Comparison of ENCODE assay signal across 12 cellular contexts in the genomic region with DNA sequence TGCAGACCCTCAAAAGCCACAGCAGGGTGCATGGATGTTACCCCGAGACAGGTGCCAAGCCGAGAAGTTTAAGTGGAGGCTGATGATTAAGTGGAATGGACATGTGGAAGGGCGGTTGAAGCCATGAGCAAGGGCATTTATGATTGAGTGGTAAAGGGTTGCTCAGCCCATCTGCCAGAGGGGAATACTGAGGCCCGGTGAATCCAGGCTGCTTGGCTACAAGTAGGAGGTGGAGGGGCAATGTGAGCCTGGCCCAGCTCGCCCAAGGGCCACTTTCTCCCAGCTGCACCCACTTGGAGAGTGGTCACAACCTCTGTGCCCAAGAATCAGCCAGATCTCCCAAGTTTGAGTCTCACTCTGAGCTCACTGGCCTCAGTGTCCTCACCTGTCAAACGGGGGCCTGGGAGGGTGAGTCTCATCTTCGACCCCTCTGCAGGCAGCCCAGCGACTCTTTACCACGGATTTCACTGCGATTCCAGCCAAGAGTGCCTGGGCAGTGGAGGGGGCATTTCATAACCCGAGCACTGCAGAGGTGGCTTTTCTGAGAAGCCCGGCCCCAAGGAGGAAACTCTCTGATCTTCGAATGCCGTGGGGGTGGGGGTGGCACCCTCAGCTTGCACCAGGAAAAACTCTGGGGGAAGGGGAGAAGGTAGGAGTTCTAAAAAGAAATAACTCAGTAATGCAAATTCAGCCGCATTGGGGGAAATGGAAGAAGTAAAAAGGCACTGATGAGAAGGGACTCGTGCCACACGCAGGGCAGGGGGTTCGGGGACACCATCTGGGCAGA.
A peak's percentile ranks its signal among the peaks of the same experiment; 100 is the strongest.
DNase-seq lines count a peak whose midpoint lies in the region; ATAC-seq and TF ChIP-seq lines count a peak whose summit lies in the region.
"Had no signal": no experiment of that assay in that cellular context is flagged by ENCODE, and none has a peak within 500 bp of the region (broad histone marks: within the 10 kb centered on the region; RNA-seq: fewer than 3 reads in every experiment).

No MANE protein-coding gene starts in this region.

- H3K4me1 Mint-ChIP-seq in CD4-positive, alpha-beta T cell (ENCODE audit: low read depth) = peaks cover 53% of the 10 kb centered on the region
- peaks cover 46% of the 10 kb centered on the region for H3K4me1 Mint-ChIP-seq in activated T-helper 2 cell treated with anti-CD3 and anti-CD28 coated beads, Interferon-gamma antibody, Interleukin-2, Interleukin-4, amounts not matched to agents 10 μg/mL and 5 μg/mL and 100 μg/mL, durations not matched to agents 14 hours and 24 hours and 36 hours (ENCODE audit: low read depth)
- H3K4me1 Mint-ChIP-seq in natural killer cell = peaks cover 36 to 54% of the 10 kb centered on the region in 2 donors

- no peaks in the 10 kb centered on the region for H3K27me3 ChIP-seq in CD4-positive, alpha-beta T cell (ENCODE audit: control insufficient read depth, insufficient read depth, low read length)

- no peaks in the 10 kb centered on the region for H3K27me3 Mint-ChIP-seq in CD4-positive, alpha-beta T cell
- peaks cover 19% of the 10 kb centered on the region for H3K27me3 Mint-ChIP-seq in activated T-helper 2 cell treated with anti-CD3 and anti-CD28 coated beads, Interferon-gamma antibody, Interleukin-2, Interleukin-4, amounts not matched to agents 10 μg/mL and 5 μg/mL and 100 μg/mL, durations not matched to agents 14 hours and 24 hours and 36 hours (ENCODE audit: low read depth)
- H3K27me3 Mint-ChIP-seq in natural killer cell (ENCODE audit: low read depth in 2 of 2) = peaks cover 0 to 3% of the 10 kb centered on the region in 2 donors

- H3K27ac ChIP-seq in CD4-positive, alpha-beta T cell (ENCODE audit: low read depth, low read length) = no peak overlapping the region

- no peak for DNase-seq in CD4-positive, alpha-beta T cell
- DNase-seq in GM13976 (ENCODE audit: low spot score) (peak; percentile 20), natural killer cell (no peak), SHP77 treated with DMSO at 0.1 percent for 48 hours (lab: John Stamatoyannopoulos, UW) (no peak)
- DNase-seq in activated T-helper 2 cell treated with anti-CD3 and anti-CD28 coated beads, Interferon-gamma antibody, Interleukin-2, Interleukin-4, amounts not matched to agents 10 μg/mL and 5 μg/mL and 100 μg/mL, durations not matched to agents 14 hours and 24 hours and 36 hours (ENCODE audit: low spot score) = no peak
- DNase-seq: COR-L47, glutamatergic neuron, NCI-H187 treated with DMSO at 0.1 percent for 48 hours, NCI-H774 had no signal

- H3K9me3 Mint-ChIP-seq in CD4-positive, alpha-beta T cell = no peaks in the 10 kb centered on the region
- H3K9me3 Mint-ChIP-seq in activated T-helper 2 cell treated with anti-CD3 and anti-CD28 coated beads, Interferon-gamma antibody, Interleukin-2, Interleukin-4, amounts not matched to agents 10 μg/mL and 5 μg/mL and 100 μg/mL, durations not matched to agents 14 hours and 24 hours and 36 hours = no peaks in the 10 kb centered on the region
- H3K9me3 Mint-ChIP-seq in natural killer cell = no peaks in the 10 kb centered on the region

- peak overlapping the region; percentile 30 for H3K4me3 Mint-ChIP-seq in CD4-positive, alpha-beta T cell
- peak overlapping the region; percentile 31 for H3K4me3 Mint-ChIP-seq in activated T-helper 2 cell treated with anti-CD3 and anti-CD28 coated beads, Interferon-gamma antibody, Interleukin-2, Interleukin-4, amounts not matched to agents 10 μg/mL and 5 μg/mL and 100 μg/mL, durations not matched to agents 14 hours and 24 hours and 36 hours (ENCODE audit: low read depth)
- H3K4me3 Mint-ChIP-seq in natural killer cell = peak overlapping the region; percentile 63

- H3K36me3 Mint-ChIP-seq in CD4-positive, alpha-beta T cell (ENCODE audit: low read depth) = no peaks in the 10 kb centered on the region
- no peaks in the 10 kb centered on the region for H3K36me3 Mint-ChIP-seq in activated T-helper 2 cell treated with anti-CD3 and anti-CD28 coated beads, Interferon-gamma antibody, Interleukin-2, Interleukin-4, amounts not matched to agents 10 μg/mL and 5 μg/mL and 100 μg/mL, durations not matched to agents 14 hours and 24 hours and 36 hours (ENCODE audit: low read depth)
- no peaks in the 10 kb centered on the region for H3K36me3 Mint-ChIP-seq in natural killer cell

- CTCF ChIA-PET in CD4-positive, alpha-beta T cell (lab: Charles Lee) = interaction anchor here (1.0 to 1.8 kb wide), 4 partner anchors 14 to 145 kb away, joined by 3 to 5 read pairs (median 3); no protein-coding TSS in a partner anchor

- no peak for TF ChIP-seq CTCF in CD4-positive, alpha-beta T cell (IDR thresholded peaks at IDR 0.05)
- TF ChIP-seq CTCF in GM13976 (IDR thresholded peaks at IDR 0.05; ENCODE audit: borderline replicate concordance, control extremely low read depth, extremely low read depth, insufficient read depth, missing control alignments) (no peak), natural killer cell (IDR thresholded peaks at IDR 0.05) (no peak)

- H3K9me3 ChIP-seq in CD4-positive, alpha-beta T cell (ENCODE audit: control insufficient read depth, low read length) = no peaks in the 10 kb centered on the region

- intact Hi-C loops in CD4-positive, alpha-beta T cell (cut with DNase I, micrococcal nuclease) = loop anchor here in 1 of 2 experiments (5.0 kb wide), 1 partner anchor 61 kb away; a partner anchor contains a TSS
- intact Hi-C loops in activated T-helper 2 cell treated with anti-CD3 and anti-CD28 coated beads, Interferon-gamma antibody, Interleukin-2, Interleukin-4, amounts not matched to agents 10 μg/mL and 5 μg/mL and 100 μg/mL, durations not matched to agents 14 hours and 24 hours and 36 hours (cut with micrococcal nuclease) = no loop called here
- intact Hi-C loops in natural killer cell (cut with micrococcal nuclease) = loop anchor here (10.0 kb wide), 1 partner anchor 53 kb away; no protein-coding TSS in a partner anchor

- no peak for ATAC-seq in CD4-positive, alpha-beta T cell (ENCODE audit: poor library complexity)
- ATAC-seq in natural killer cell = no peak
- ATAC-seq in HG03097 (IDR thresholded peaks at IDR 0.05; ENCODE audit: low FRiP score, unreplicated experiment) = no peak
- no peak for ATAC-seq in HG02840 (IDR thresholded peaks at IDR 0.05; ENCODE audit: low FRiP score, unreplicated experiment)
- ATAC-seq: sciatic nerve had no signal

- H3K27ac Mint-ChIP-seq in CD4-positive, alpha-beta T cell = peak overlapping the region; percentile 35
- H3K27ac Mint-ChIP-seq in activated T-helper 2 cell treated with anti-CD3 and anti-CD28 coated beads, Interferon-gamma antibody, Interleukin-2, Interleukin-4, amounts not matched to agents 10 μg/mL and 5 μg/mL and 100 μg/mL, durations not matched to agents 14 hours and 24 hours and 36 hours = peak overlapping the region; percentile 18
- peak overlapping the region in 1 of 2 donors; percentile 67 for H3K27ac Mint-ChIP-seq in natural killer cell

- POLR2A ChIA-PET in CD4-positive, alpha-beta T cell (lab: Charles Lee) = interaction anchor here (1.3 to 2.7 kb wide), 3 partner anchors 63 to 110 kb away, joined by 5 to 8 read pairs (median 6); a partner anchor contains a TSS

- in situ Hi-C loops in GM13976 (cut with MboI; ENCODE audit: low sequenced_read_pairs, unreplicated experiment) = no loop called here
